Comparison of ENCODE assay signal across 12 cellular contexts in the genomic region with DNA sequence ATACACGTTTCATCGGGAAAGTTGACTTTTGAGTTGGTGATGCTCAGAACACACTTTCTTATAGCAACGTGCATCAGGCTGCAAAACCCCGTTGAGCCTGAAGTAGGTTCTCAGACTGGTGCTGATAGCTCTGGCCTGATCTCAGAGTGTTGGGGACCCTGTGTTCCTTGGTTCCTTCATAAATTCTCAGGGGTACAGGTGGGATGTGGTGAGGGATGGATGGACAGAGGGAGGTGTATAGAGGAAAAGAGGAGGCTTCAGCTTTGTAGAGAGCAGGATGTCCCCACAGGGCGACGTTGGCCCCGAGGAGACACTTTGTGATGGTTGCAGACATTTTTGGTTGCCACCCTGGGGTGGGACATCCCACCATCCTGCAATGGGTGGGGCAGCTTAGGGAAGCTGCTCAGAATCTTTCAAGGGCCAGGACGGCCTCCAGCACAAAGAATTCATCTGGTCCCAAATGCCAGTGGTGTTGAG. TPM values are rescaled to one million over a fixed set of nuclear protein-coding genes. Genes with fewer than 3 reads are reported as not detected.
DNase-seq lines count a peak whose midpoint lies in the region; ATAC-seq and TF ChIP-seq lines count a peak whose summit lies in the region.
"Had no signal": no experiment of that assay in that cellular context is flagged by ENCODE, and none has a peak within 500 bp of the region (broad histone marks: within the 10 kb centered on the region; RNA-seq: fewer than 3 reads in every experiment).

No MANE protein-coding gene starts in this region.

- H2AK5ac ChIP-seq in IMR-90 (ENCODE audit: low read depth, low read length) (no peak overlapping the region), trophoblast cell (ENCODE audit: low read length) (no peak overlapping the region)

- H2BK20ac ChIP-seq in IMR-90 (ENCODE audit: low read depth, low read length) = no peak overlapping the region

- H4K8ac ChIP-seq in IMR-90 (ENCODE audit: low read depth in 2 of 2, low read length in 2 of 2) = no peak overlapping the region
- H4K8ac ChIP-seq in trophoblast cell (ENCODE audit: low read depth, low read length) = no peak overlapping the region

- intact Hi-C loops in IMR-90 (cut with micrococcal nuclease) = loop anchor here (2.0 to 5.0 kb wide), 2 partner anchors 13 to 76 kb away; no protein-coding TSS in a partner anchor

- H3K4me1 ChIP-seq in IMR-90 (ENCODE audit: control insufficient read depth, insufficient read depth, low read length) (peaks cover 14% of the 10 kb centered on the region), duodenal mucosa (ENCODE audit: control insufficient read depth in 1 of 2, insufficient read depth in 2 of 2, low read length in 2 of 2) (peaks cover 31% of the 10 kb centered on the region in 2 donors), trophoblast cell (ENCODE audit: control insufficient read depth in 1 of 2, insufficient read depth in 2 of 2, low read length in 2 of 2) (peaks cover 35 to 51% of the 10 kb centered on the region in 2 experiments)

- DNase-seq in AG10803 (ENCODE audit: low read depth) = no peak
- no peak for DNase-seq in IMR-90
- DNase-seq in trophoblast cell = no peak
- no peak for DNase-seq in 8988T
- no peak for DNase-seq in stimulated activated CD4-positive, alpha-beta T cell treated with anti-CD3 and anti-CD28 coated beads, Interleukin-12 subunit alpha, Interleukin-12 subunit beta, amount 100 ng/mL, for 4 hours
- DNase-seq: GDM1, hypothalamus, NCI-H2081 had no signal

- H3K9ac ChIP-seq in IMR-90 (ENCODE audit: low read depth, low read length) = no peak overlapping the region
- peak overlapping the region in 1 of 2 donors; percentile 40 for H3K9ac ChIP-seq in duodenal mucosa (ENCODE audit: low read depth in 1 of 2, low read length in 2 of 2)
- no peak overlapping the region for H3K9ac ChIP-seq in trophoblast cell (ENCODE audit: low read length)

- H3K4me2 ChIP-seq in IMR-90 (ENCODE audit: low read depth, low read length) (no peak overlapping the region; the same call in 1 of the 2 replicates), trophoblast cell (ENCODE audit: low read length) (peak overlapping the region; percentile 26)

- H3K9me3 ChIP-seq in IMR-90 (ENCODE audit: control insufficient read depth, insufficient read depth, low read length) = no peaks in the 10 kb centered on the region
- H3K9me3 ChIP-seq in duodenal mucosa (ENCODE audit: control insufficient read depth in 1 of 2, low read length in 2 of 2) = no peaks in the 10 kb centered on the region
- peaks cover 3% of the 10 kb centered on the region for H3K9me3 ChIP-seq in trophoblast cell (ENCODE audit: insufficient read depth, low read depth, low read length)

- no peak overlapping the region for H3K27ac ChIP-seq in IMR-90 (ENCODE audit: insufficient read depth, low read length)
- H3K27ac ChIP-seq in duodenal mucosa (ENCODE audit: low read depth, low read length) = no peak overlapping the region
- H3K27ac ChIP-seq in trophoblast cell (ENCODE audit: low read depth, low read length) = peak overlapping the region; percentile 50

- H3K18ac ChIP-seq in IMR-90 (ENCODE audit: low read depth, low read length) (no peak overlapping the region), trophoblast cell (ENCODE audit: low read length) (no peak overlapping the region)

- H3K4ac ChIP-seq in IMR-90 (ENCODE audit: low read depth, low read length) (no peak overlapping the region), trophoblast cell (ENCODE audit: low read depth, low read length) (peak overlapping the region; percentile 5)

- H4K5ac ChIP-seq in IMR-90 (ENCODE audit: low read depth, low read length) = no peak overlapping the region

- H3K79me1 ChIP-seq in IMR-90 (ENCODE audit: low read depth in 1 of 2, low read length in 2 of 2) (peaks cover 4 to 51% of the 10 kb centered on the region in 2 experiments), trophoblast cell (ENCODE audit: low read length) (peaks cover 30% of the 10 kb centered on the region)

- H3K27me3 ChIP-seq in IMR-90 (ENCODE audit: control insufficient read depth, insufficient read depth, low read length) (no peaks in the 10 kb centered on the region; the same call in 1 of the 2 replicates), duodenal mucosa (ENCODE audit: control insufficient read depth in 1 of 2, insufficient read depth in 2 of 2, low read length in 2 of 2) (no peaks in the 10 kb centered on the region), trophoblast cell (ENCODE audit: insufficient read depth, low read length) (no peaks in the 10 kb centered on the region)

- peak overlapping the region; percentile 82 for H3K4me3 ChIP-seq in AG10803 (ENCODE audit: low read length)
- H3K4me3 ChIP-seq in IMR-90 (ENCODE audit: insufficient read depth, low read depth, low read length) = no peak overlapping the region
- H3K4me3 ChIP-seq in duodenal mucosa (ENCODE audit: low read depth in 1 of 2, low read length in 2 of 2) = peak overlapping the region; percentile 28 to 94
- no peak overlapping the region for H3K4me3 ChIP-seq in trophoblast cell (ENCODE audit: low read depth, low read length)

- H2BK5ac ChIP-seq in IMR-90 (ENCODE audit: low read depth, low read length, poor library complexity, severe bottlenecking) (no peak overlapping the region), trophoblast cell (ENCODE audit: low read depth, low read length, poor library complexity) (peak overlapping the region; percentile 4)

- dilution Hi-C loops in IMR-90 (cut with HindIII; ENCODE audit: low sequenced_read_pairs, unreplicated experiment) = no loop called here

- H3K79me2 ChIP-seq in trophoblast cell (ENCODE audit: control insufficient read depth, insufficient read depth, low read length, poor library complexity) = peaks cover 24% of the 10 kb centered on the region

- H3K14ac ChIP-seq in IMR-90 (replicated peaks; ENCODE audit: low read depth, low read length) (0 out of 2 replicates have a peak overlapping the region, but pooled peaks have one; percentile 0), trophoblast cell (ENCODE audit: low read length) (no peak overlapping the region)

- H4K12ac ChIP-seq in trophoblast cell (ENCODE audit: low read depth, low read length) = no peak overlapping the region

- POLR2A ChIA-PET in IMR-90 (lab: Charles Lee; ENCODE audit: unreplicated experiment) = no interaction called here

- H3K9me1 ChIP-seq in IMR-90 (ENCODE audit: insufficient read depth, low read length) = peaks cover 12% of the 10 kb centered on the region

- H2BK120ac ChIP-seq in IMR-90 (ENCODE audit: low read depth, low read length) (no peak overlapping the region), trophoblast cell (ENCODE audit: insufficient read depth, low read length, poor library complexity) (no peak overlapping the region)

- in situ Hi-C loops in IMR-90 (cut with MboI; ENCODE audit: low sequenced_read_pairs) = no loop called here

- no TSS peak for BruUV-seq in IMR-90 (replicated peaks; lab: Mats Ljungman, UMichigan)

- TF ChIP-seq CTCF in AG10803 (conservative IDR thresholded peaks at IDR 0.05; ENCODE audit: low read length) (no peak), IMR-90 (conservative IDR thresholded peaks at IDR 0.05; ENCODE audit: low read depth, low read length) (no peak)

- no peak for TF ChIP-seq RAD21 in IMR-90 (IDR thresholded peaks at IDR 0.05; ENCODE audit: low read length)

- CTCF ChIA-PET in IMR-90 (lab: Yijun Ruan, JAX) = no interaction called here

- H4K20me1 ChIP-seq in IMR-90 (ENCODE audit: insufficient read depth, low read length) = peaks cover 44% of the 10 kb centered on the region

- H3K36me3 ChIP-seq in IMR-90 (ENCODE audit: control insufficient read depth, insufficient read depth, low read length) (peaks cover 2% of the 10 kb centered on the region; the same call in 1 of the 2 replicates), duodenal mucosa (ENCODE audit: control insufficient read depth in 1 of 2, insufficient read depth in 2 of 2, low read length in 2 of 2) (peaks cover 0 to 3% of the 10 kb centered on the region in 2 donors), trophoblast cell (ENCODE audit: control insufficient read depth in 1 of 2, insufficient read depth in 2 of 2, low read length in 2 of 2) (no peaks in the 10 kb centered on the region)

- H4K91ac ChIP-seq in IMR-90 (ENCODE audit: insufficient read depth, low read depth, low read length) (no peak overlapping the region), trophoblast cell (ENCODE audit: low read depth, low read length) (no peak overlapping the region)

- H2BK15ac ChIP-seq in IMR-90 (ENCODE audit: low read depth, low read length) = no peak overlapping the region

- no peak overlapping the region for H2BK12ac ChIP-seq in trophoblast cell (ENCODE audit: low read length)

- no peak overlapping the region for H2AFZ ChIP-seq in IMR-90 (replicated peaks; ENCODE audit: low read length, poor library complexity)
- H2AFZ ChIP-seq in trophoblast cell (ENCODE audit: insufficient read depth, low read length, poor library complexity) = no peak overlapping the region

- WGBS in IMR-90 (ENCODE audit: extremely low coverage in 2 of 2, insufficient read length in 1 of 2), 2 experiments = 80% methylated on average over 1 of the region's 8 CpGs; no CpG with 5 or more reads in 1 of the 2 experiments
- no CpG with 5 or more reads among the region's 8 CpGs for WGBS in trophoblast cell (ENCODE audit: extremely low coverage, insufficient coverage, insufficient read length)

- ATAC-seq in IMR-90 (ENCODE audit: low read depth) (no peak), GM21717 (IDR thresholded peaks at IDR 0.05; ENCODE audit: unreplicated experiment) (no peak), GM21360 (IDR thresholded peaks at IDR 0.05; ENCODE audit: unreplicated experiment) (no peak)

- peak overlapping the region; percentile 59 for H3K23ac ChIP-seq in IMR-90 (ENCODE audit: low read depth, low read length)
- no peak overlapping the region for H3K23ac ChIP-seq in trophoblast cell (ENCODE audit: low read length)

- no peak overlapping the region for H2AK9ac ChIP-seq in IMR-90 (replicated peaks; ENCODE audit: low read depth, low read length, poor library complexity)

- H3K56ac ChIP-seq in IMR-90 (ENCODE audit: extremely low read depth, insufficient read depth, low read length) = no peak overlapping the region

- TF ChIP-seq POLR2A in IMR-90 (IDR thresholded peaks at IDR 0.05; ENCODE audit: low read depth, low read length) = no peak

TF ChIP-seq in IMR-90, 13 proteins besides CTCF, POLR2A, EP300 and RAD21 (continues in another document):
- TF ChIP-seq MAFK (IDR thresholded peaks at IDR 0.05; ENCODE audit: low read depth, low read length) = no peak
- no peak for TF ChIP-seq MAZ (IDR thresholded peaks at IDR 0.05; ENCODE audit: borderline replicate concordance, low read depth, low read length)
- TF ChIP-seq CEBPB (IDR thresholded peaks at IDR 0.05; ENCODE audit: low read depth, low read length) = no peak

RNA-seq across cellular contexts. Expression of a gene that starts 2.5 kb away (rescaled TPM):
- total RNA-seq in IMR-90 (2012; rRNA removed) = 102 and 107 TPM in 2 replicates
- 369 and 477 TPM in 2 replicates for polyA plus RNA-seq in IMR-90 (2012; rRNA removed)
- 472 and 612 TPM in 2 replicates for polyA plus RNA-seq in IMR-90 (2012; cell fraction: cytosol; rRNA removed)
- polyA plus RNA-seq in IMR-90 (2012; cell fraction: nucleus; rRNA removed; ENCODE audit: low replicate concordance) = 114 and 169 TPM in 2 replicates
- polyA plus RNA-seq in trophoblast cell (2013) = 627 and 651 TPM in 2 replicates

RNA-seq across cellular contexts. Expression of a gene that starts 58.3 kb away (rescaled TPM):
- under 0.01 TPM in 1 of 2 replicates, not detected in the other for total RNA-seq in IMR-90 (2012; rRNA removed)
- not detected in 2 replicates for polyA plus RNA-seq in IMR-90 (2012; rRNA removed)
- 0.01 and 0.13 TPM in 2 replicates for polyA plus RNA-seq in IMR-90 (2012; cell fraction: cytosol; rRNA removed)
- 0.02 TPM in 1 of 2 replicates, not detected in the other for polyA plus RNA-seq in IMR-90 (2012; cell fraction: nucleus; rRNA removed; ENCODE audit: low replicate concordance)
- polyA plus RNA-seq in trophoblast cell (2013) = 0.07 TPM in 2 replicates
- total RNA-seq: renal cortical epithelial cell had no signal

Comparison
In these comparisons a context has a peak if more than half of its experiments do, and no peak if none do; other contexts are left out.
1. H3K4me3 ChIP-seq: peak in AG10803 (single experiment) and duodenal mucosa (2 of 2); none in IMR-90 (single experiment) and trophoblast cell (single experiment).